In the genomic region with DNA sequence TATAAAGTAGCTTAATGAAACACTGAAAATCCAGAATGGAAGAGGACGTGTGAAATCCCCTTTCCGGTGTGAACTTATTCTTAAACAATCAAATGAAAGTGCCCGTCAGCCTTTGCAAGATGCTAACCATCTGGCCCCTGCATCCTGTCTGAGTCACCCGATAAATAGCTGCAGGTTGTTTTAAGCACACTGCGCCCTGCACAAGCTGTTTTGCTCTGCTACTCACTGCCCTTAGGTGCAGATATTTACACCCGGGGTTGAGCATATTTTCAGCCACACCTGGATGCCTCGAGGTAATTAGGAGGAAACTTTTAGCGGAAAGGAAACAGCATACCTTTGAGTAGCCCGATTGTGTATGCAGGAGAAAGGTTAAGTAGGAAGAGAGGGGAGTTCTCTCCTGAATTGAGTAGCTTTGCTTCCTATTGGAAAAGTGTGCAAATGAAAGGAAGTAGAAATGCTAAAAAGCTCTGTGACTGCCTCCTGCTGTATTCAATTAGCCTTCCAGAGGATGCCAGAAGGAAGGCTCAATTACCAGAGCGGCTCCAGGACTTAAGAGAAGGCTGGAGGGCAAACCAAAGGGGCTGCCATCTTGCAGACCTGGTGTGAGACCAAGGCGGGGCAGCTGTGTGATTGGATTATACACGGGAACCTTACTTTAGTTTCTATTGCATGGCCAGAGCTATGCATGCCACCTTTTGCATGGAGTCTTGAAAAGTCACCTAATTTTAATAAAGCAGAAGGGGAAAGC, we compare ENCODE assay signal across 8 cellular contexts. TPM values are rescaled to one million over a fixed set of nuclear protein-coding genes. Genes with fewer than 3 reads are reported as not detected.
DNase-seq lines count a peak whose midpoint lies in the region; ATAC-seq, FAIRE-seq and TF ChIP-seq lines count a peak whose summit lies in the region.

No MANE protein-coding gene starts in this region.

- H3K4me2 ChIP-seq in GM12878 (ENCODE audit: control insufficient read depth, insufficient read depth): no peak overlapping the region
- H3K4me2 ChIP-seq in osteoblast (ENCODE audit: insufficient read depth, low read length): no peak overlapping the region

- peak; percentile 73 for ATAC-seq in GM21737 (IDR thresholded peaks at IDR 0.05; ENCODE audit: unreplicated experiment)
- peak; percentile 90 for ATAC-seq in GM12878

- WGBS in GM12878 (ENCODE audit: insufficient coverage, insufficient replicate concordance, low lambda C conversion rate, missing lambda C conversion rate): 3% methylated on average over 12 of the region's 12 CpGs
- WGBS in testis, 2 donors: 55 to 60% methylated on average over 12 of the region's 12 CpGs

- no peak for TF ChIP-seq RAD21 in GM12878 (IDR thresholded peaks at IDR 0.05; ENCODE audit: insufficient read depth, low read depth, low read length)

- H3K9me3 ChIP-seq in GM12878 (replicated peaks; ENCODE audit: control insufficient read depth, insufficient read depth, low read length) (no peaks in the 10 kb centered on the region), osteoblast (ENCODE audit: low read depth, low read length) (no peaks in the 10 kb centered on the region), testis (no peaks in the 10 kb centered on the region)

- in situ Hi-C loops in GM12878 (cut with MboI): no loop called here

- CTCF ChIA-PET in GM12878 (lab: Yijun Ruan, JAX): no interaction called here

- intact Hi-C loops in GM12878 (cut with micrococcal nuclease; ENCODE audit: unreplicated experiment) (no loop called here), testis (cut with DNase I; ENCODE audit: low total_unique reads) (no loop called here)

- H3K27me3 ChIP-seq in GM12878 (replicated peaks in 1 of 2; ENCODE audit: control insufficient read depth in 2 of 2, insufficient read depth in 2 of 2, low read length in 1 of 2): 0 out of 4 replicates have a peak, but pooled peaks cover 0 to 2% of the 10 kb centered on the region in 2 experiments
- no peaks in the 10 kb centered on the region for H3K27me3 ChIP-seq in osteoblast (ENCODE audit: insufficient read depth, low read length)
- no peaks in the 10 kb centered on the region for H3K27me3 ChIP-seq in testis

- no peaks in the 10 kb centered on the region for H3K79me2 ChIP-seq in GM12878 (ENCODE audit: control insufficient read depth, insufficient read depth, low read length)
- no peaks in the 10 kb centered on the region for H3K79me2 ChIP-seq in osteoblast (ENCODE audit: insufficient read depth, low read length)

- DNase-seq in DMS53 (lab: John Stamatoyannopoulos, UW): peak; percentile 85
- peak; percentile 76 for DNase-seq in NCI-H2171 (lab: John Stamatoyannopoulos, UW)
- no peak for DNase-seq in GM12878 (ENCODE audit: low read depth, low spot score)
- peak; percentile 64 for DNase-seq in non-pigmented ciliary epithelial cell (ENCODE audit: low read depth)
- DNase-seq in OCI-M2 (lab: John Stamatoyannopoulos, UW; ENCODE audit: unreplicated experiment): no peak
- no peak for DNase-seq in osteoblast (ENCODE audit: insufficient read length, low spot score, missing footprints)
- DNase-seq in testis: no peak

- H3K4me3 ChIP-seq in GM12878: no peak overlapping the region
- H3K4me3 ChIP-seq in osteoblast (ENCODE audit: insufficient read depth, low read length): no peak overlapping the region
- H3K4me3 ChIP-seq in testis: no peak overlapping the region

- RAD21 ChIA-PET in GM12878 (lab: Charles Lee; ENCODE audit: unreplicated experiment): no interaction called here

- no peaks in the 10 kb centered on the region for H3K4me1 ChIP-seq in GM12878 (ENCODE audit: control insufficient read depth, insufficient read depth, low read length)
- H3K4me1 ChIP-seq in osteoblast (ENCODE audit: insufficient read depth, low read length): no peaks in the 10 kb centered on the region
- H3K4me1 ChIP-seq in testis: peaks cover 10% of the 10 kb centered on the region

- no peak for TF ChIP-seq EP300 in GM12878 (IDR thresholded peaks at IDR 0.05; ENCODE audit: borderline replicate concordance in 1 of 2, control insufficient read depth in 1 of 2, low read depth in 2 of 2, low read length in 2 of 2)

- POLR2A ChIA-PET in GM12878 (lab: Charles Lee): no interaction called here

- H3K9ac ChIP-seq in GM12878 (ENCODE audit: control insufficient read depth, insufficient read depth, low read length): no peak overlapping the region

- BruUV-seq in GM12878 (replicated peaks; lab: Mats Ljungman, UMichigan): no TSS peak

- H4K20me1 ChIP-seq in GM12878 (ENCODE audit: control insufficient read depth, insufficient read depth) (no peaks in the 10 kb centered on the region), osteoblast (ENCODE audit: insufficient read depth, low read length) (no peaks in the 10 kb centered on the region)

- no peak for FAIRE-seq in GM12878 (lab: Jason Lieb, UNC)

- H3K27ac ChIP-seq in GM12878 (ENCODE audit: control insufficient read depth, insufficient read depth) (no peak overlapping the region), osteoblast (ENCODE audit: low read depth, low read length) (no peak overlapping the region), testis (no peak overlapping the region)

- no peak overlapping the region for H2AFZ ChIP-seq in GM12878 (ENCODE audit: control insufficient read depth, low read depth, low read length)
- no peak overlapping the region for H2AFZ ChIP-seq in osteoblast (ENCODE audit: low read length)

- SMC1A ChIA-PET in GM12878 (lab: Charles Lee; ENCODE audit: uncharacterized antibody, unreplicated experiment): no interaction called here

- no peak for TF ChIP-seq POLR2A in GM12878 (IDR thresholded peaks at IDR 0.05; ENCODE audit: low read depth, low read length)
- TF ChIP-seq POLR2A in testis (IDR thresholded peaks at IDR 0.05): no peak

- TF ChIP-seq CTCF in GM12878 (IDR thresholded peaks at IDR 0.05 in 2 of 3, conservative IDR thresholded peaks at IDR 0.05 in 1 of 3; ENCODE audit: control insufficient read depth in 2 of 3, extremely low read depth in 1 of 3, insufficient read depth in 1 of 3, low read depth in 3 of 3, low read length in 3 of 3) (no peak), osteoblast (IDR thresholded peaks at IDR 0.05; ENCODE audit: extremely low read depth, low read depth, low read length) (no peak), testis (IDR thresholded peaks at IDR 0.05) (no peak)

- no peaks in the 10 kb centered on the region for H3K36me3 ChIP-seq in GM12878 (ENCODE audit: control insufficient read depth in 2 of 2, insufficient read depth in 2 of 2, low read length in 1 of 2)
- no peaks in the 10 kb centered on the region for H3K36me3 ChIP-seq in osteoblast (ENCODE audit: insufficient read depth, low read length)
- no peaks in the 10 kb centered on the region for H3K36me3 ChIP-seq in testis (ENCODE audit: low read depth, missing control alignments)

TF ChIP-seq in GM12878, 131 proteins besides CTCF, POLR2A, EP300 and RAD21 (continues in another document):
- no peak for TF ChIP-seq ESRRA (IDR thresholded peaks at IDR 0.05; ENCODE audit: low read length)
- TF ChIP-seq SMC3 (IDR thresholded peaks at IDR 0.05; ENCODE audit: borderline replicate concordance, low read length): no peak
- TF ChIP-seq SIX5 (IDR thresholded peaks at IDR 0.05; ENCODE audit: low read depth, low read length, severe bottlenecking): no peak
- no peak for TF ChIP-seq HDAC6 (IDR thresholded peaks at IDR 0.05; ENCODE audit: unreplicated experiment)
- TF ChIP-seq, protein P1, sequence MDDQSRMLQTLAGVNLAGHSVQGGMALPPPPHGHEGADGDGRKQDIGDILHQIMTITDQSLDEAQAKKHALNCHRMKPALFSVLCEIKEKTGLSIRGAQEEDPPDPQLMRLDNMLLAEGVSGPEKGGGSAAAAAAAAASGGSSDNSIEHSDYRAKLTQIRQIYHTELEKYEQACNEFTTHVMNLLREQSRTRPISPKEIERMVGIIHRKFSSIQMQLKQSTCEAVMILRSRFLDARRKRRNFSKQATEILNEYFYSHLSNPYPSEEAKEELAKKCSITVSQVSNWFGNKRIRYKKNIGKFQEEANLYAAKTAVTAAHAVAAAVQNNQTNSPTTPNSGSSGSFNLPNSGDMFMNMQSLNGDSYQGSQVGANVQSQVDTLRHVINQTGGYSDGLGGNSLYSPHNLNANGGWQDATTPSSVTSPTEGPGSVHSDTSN (IDR thresholded peaks at IDR 0.05; ENCODE audit: insufficient replicate concordance, low read depth, low read length): peak; percentile 19
- no peak for TF ChIP-seq ZNF622 (IDR thresholded peaks at IDR 0.05)
- TF ChIP-seq NFYA (IDR thresholded peaks at IDR 0.05; ENCODE audit: borderline replicate concordance, low read depth, low read length): no peak
- peak; percentile 72 for TF ChIP-seq TCF12 (IDR thresholded peaks at IDR 0.05; ENCODE audit: low read depth, low read length)
- TF ChIP-seq TCF3 (IDR thresholded peaks at IDR 0.05; ENCODE audit: borderline replicate concordance, insufficient read depth, low read depth, low read length): 0 out of 2 replicates have a peak, but pooled peaks have one; percentile 38

RNA-seq across cellular contexts. Expression of a gene that starts 42.5 kb away (rescaled TPM):
- total RNA-seq in GM12878 (2013; cell fraction: nucleolus; rRNA removed): not detected in 2 replicates
- total RNA-seq in GM12878 (2014; rRNA removed) (not detected in 2 replicates), GM12878 (2014; rRNA removed; fragmentation: Illumina TruSeq; extraction: Trizol) (not detected in 2 replicates), GM12878 (2021) (0.08 and 0.10 TPM in 2 replicates), osteoblast (7.1 and 8.3 TPM in 2 replicates), testis (10 to 100 TPM; 23.9 to 33.4 TPM)
- polyA plus RNA-seq in GM12878 (2011; ENCODE audit: low read depth): 0.08 TPM
- polyA plus RNA-seq in GM12878 (2011; rRNA removed) (0.31 and 0.35 TPM in 2 replicates), GM12878 (2014; fragmentation: Illumina TruSeq; extraction: Trizol) (0.01 TPM in 1 of 2 replicates, not detected in the other), GM12878 (2014; fragmentation: Nextera tagmentation; extraction: Ambion mirVana) (under 1 TPM in 1 of 2 experiments, not detected in 1; 0.03 TPM), GM12878 (2014; rRNA removed) (0.03 TPM in 1 of 2 replicates, not detected in the other), GM12878 (2016; fragmentation: Nextera tagmentation; extraction: Ambion mirVana) (not detected), testis (ENCODE audit: insufficient read depth, low read depth, low replicate concordance) (6.9 TPM)
- polyA plus RNA-seq in GM12878 (2011; cell fraction: cytosol; rRNA removed): 0.15 TPM in 2 replicates
- polyA plus RNA-seq in GM12878 (2011; cell fraction: nucleus; rRNA removed): 0.75 and 0.82 TPM in 2 replicates
- polyA plus RNA-seq in GM12878 (2012): 0.23 and 0.32 TPM in 2 replicates
- 0.15 and 0.31 TPM in 2 replicates for polyA minus RNA-seq in GM12878 (2011; rRNA and poly(A)+ RNA removed)
- 0.10 and 0.53 TPM in 2 replicates for polyA minus RNA-seq in GM12878 (2011; cell fraction: cytosol; rRNA and poly(A)+ RNA removed)
- 1.6 and 2.7 TPM in 2 replicates for polyA minus RNA-seq in GM12878 (2011; cell fraction: nucleus; rRNA and poly(A)+ RNA removed)

Comparison
In these comparisons a context has a peak if more than half of its experiments do, and no peak if none do; other contexts are left out.
1. DNase-seq: peak in DMS53 (single experiment), NCI-H2171 (single experiment) and non-pigmented ciliary epithelial cell (single experiment); none in GM12878 (single experiment), OCI-M2 (single experiment), osteoblast (single experiment) and testis (single experiment).